ENCODE assay signal across 1 cellular context in genomic region chr2:147430408-147430807, GRCh38.
A peak's percentile ranks its signal among the peaks of the same experiment; 100 is the strongest.
TF ChIP-seq lines count a peak whose summit lies in the region.

No MANE protein-coding gene starts in this region.

TF ChIP-seq in HepG2, 621 proteins besides CTCF, POLR2A, EP300 and RAD21 (continued from another document):
- TF ChIP-seq, protein P1, sequence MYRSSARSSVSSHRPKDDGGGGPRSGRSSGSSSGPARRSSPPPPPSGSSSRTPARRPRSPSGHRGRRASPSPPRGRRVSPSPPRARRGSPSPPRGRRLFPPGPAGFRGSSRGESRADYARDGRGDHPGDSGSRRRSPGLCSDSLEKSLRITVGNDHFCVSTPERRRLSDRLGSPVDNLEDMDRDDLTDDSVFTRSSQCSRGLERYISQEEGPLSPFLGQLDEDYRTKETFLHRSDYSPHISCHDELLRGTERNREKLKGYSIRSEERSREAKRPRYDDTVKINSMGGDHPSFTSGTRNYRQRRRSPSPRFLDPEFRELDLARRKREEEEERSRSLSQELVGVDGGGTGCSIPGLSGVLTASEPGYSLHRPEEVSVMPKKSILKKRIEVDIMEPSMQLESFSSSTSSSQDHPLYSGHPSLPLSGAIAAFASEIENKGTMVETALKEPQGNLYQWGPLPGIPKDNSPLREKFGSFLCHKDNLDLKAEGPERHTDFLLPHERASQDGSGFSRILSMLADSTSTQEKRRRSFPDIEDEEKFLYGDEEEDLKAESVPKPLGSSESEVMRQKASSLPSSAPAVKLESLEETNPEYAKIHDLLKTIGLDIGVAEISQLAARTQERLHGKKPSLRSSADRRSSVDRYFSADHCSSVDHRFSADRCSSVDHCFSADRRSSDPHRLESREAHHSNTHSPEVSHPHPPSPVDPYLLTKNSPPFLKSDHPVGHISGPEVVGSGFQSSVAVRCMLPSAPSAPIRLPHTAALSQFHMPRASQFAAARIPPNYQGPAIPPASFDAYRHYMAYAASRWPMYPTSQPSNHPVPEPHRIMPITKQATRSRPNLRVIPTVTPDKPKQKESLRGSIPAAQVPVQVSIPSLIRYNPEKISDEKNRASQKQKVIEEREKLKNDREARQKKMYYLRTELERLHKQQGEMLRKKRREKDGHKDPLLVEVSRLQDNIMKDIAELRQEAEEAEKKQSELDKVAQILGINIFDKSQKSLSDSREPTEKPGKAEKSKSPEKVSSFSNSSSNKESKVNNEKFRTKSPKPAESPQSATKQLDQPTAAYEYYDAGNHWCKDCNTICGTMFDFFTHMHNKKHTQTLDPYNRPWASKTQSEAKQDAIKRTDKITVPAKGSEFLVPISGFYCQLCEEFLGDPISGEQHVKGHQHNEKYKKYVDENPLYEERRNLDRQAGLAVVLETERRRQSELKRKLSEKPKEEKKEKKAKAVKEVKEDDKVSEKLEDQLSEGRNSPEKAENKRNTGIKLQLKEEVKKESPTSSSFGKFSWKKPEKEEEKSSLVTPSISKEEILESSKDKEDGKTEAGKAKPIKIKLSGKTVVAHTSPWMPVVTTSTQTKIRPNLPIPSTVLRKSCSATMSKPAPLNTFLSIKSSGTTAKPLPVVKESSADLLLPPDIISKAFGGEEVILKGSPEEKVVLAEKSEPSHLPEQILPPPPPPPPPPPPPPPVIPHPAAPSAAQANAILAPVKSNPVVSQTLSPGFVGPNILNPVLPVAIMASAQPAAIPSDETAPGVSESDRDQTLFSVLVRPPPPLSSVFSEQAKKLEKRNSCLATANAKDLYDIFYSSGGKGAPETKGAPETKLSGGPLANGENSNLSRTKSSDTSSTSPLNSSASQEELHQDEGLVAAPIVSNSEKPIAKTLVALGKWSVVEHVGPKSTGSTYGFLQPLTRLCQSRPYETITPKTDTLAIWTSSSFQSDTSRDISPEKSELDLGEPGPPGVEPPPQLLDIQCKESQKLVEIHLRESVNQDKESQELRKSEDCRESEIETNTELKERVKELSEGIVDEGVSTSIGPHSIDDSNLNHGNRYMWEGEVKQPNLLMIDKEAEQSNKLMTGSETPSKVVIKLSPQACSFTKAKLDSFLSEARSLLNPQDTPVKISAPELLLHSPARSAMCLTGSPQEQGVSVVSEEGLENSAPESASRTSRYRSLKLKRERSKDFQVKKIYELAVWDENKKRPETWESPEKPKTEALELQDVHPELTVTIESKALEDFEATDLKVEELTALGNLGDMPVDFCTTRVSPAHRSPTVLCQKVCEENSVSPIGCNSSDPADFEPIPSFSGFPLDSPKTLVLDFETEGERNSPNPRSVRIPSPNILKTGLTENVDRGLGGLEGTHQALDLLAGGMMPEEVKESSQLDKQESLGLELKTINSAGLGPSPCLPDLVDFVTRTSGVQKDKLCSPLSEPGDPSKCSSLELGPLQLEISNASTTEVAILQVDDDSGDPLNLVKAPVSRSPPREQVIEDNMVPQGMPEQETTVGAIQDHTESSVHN (CRISPR knock-in tag; IDR thresholded peaks at IDR 0.05) = no peak
- 0 out of 2 replicates have a peak, but pooled peaks have one; percentile 25 for TF ChIP-seq ZNF614 (CRISPR knock-in tag; IDR thresholded peaks at IDR 0.05; ENCODE audit: borderline replicate concordance)
- no peak for TF ChIP-seq TAF15 (IDR thresholded peaks at IDR 0.05; ENCODE audit: low read depth, low read length, poor library complexity, severe bottlenecking)
- TF ChIP-seq ZFP1 (CRISPR knock-in tag; IDR thresholded peaks at IDR 0.05) = peak; percentile 55; the same call in 1 of the 2 replicates
- TF ChIP-seq, protein P2, sequence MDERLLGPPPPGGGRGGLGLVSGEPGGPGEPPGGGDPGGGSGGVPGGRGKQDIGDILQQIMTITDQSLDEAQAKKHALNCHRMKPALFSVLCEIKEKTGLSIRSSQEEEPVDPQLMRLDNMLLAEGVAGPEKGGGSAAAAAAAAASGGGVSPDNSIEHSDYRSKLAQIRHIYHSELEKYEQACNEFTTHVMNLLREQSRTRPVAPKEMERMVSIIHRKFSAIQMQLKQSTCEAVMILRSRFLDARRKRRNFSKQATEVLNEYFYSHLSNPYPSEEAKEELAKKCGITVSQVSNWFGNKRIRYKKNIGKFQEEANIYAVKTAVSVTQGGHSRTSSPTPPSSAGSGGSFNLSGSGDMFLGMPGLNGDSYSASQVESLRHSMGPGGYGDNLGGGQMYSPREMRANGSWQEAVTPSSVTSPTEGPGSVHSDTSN (CRISPR knock-in tag; IDR thresholded peaks at IDR 0.05) = no peak
- TF ChIP-seq ISL2 (CRISPR knock-in tag; IDR thresholded peaks at IDR 0.05) = peak; percentile 86; the same call in 1 of the 2 replicates
- TF ChIP-seq ZNF839 (CRISPR knock-in tag; IDR thresholded peaks at IDR 0.05; ENCODE audit: borderline replicate concordance) = no peak
- TF ChIP-seq RFX3 (CRISPR knock-in tag; IDR thresholded peaks at IDR 0.05) = no peak
- TF ChIP-seq ZNF414 (CRISPR knock-in tag; IDR thresholded peaks at IDR 0.05) = no peak
- 0 out of 2 replicates have a peak, but pooled peaks have one; percentile 33 for TF ChIP-seq SOX13 (IDR thresholded peaks at IDR 0.05)
- TF ChIP-seq SOX13 (CRISPR knock-in tag; conservative IDR thresholded peaks at IDR 0.05 in 1 of 2, IDR thresholded peaks at IDR 0.05 in 1 of 2) = peak in 1 of 2 experiments; percentile 64; a peak in 2 of 4 replicates
- TF ChIP-seq ZBTB3 (CRISPR knock-in tag; IDR thresholded peaks at IDR 0.05; ENCODE audit: borderline replicate concordance, low read depth) = no peak
- no peak for TF ChIP-seq ZFP36 (IDR thresholded peaks at IDR 0.05; ENCODE audit: borderline replicate concordance, low read depth, low read length, partially characterized antibody)
- no peak for TF ChIP-seq ETV6 (CRISPR knock-in tag; conservative IDR thresholded peaks at IDR 0.05)
- no peak for TF ChIP-seq MYC (CRISPR knock-in tag; IDR thresholded peaks at IDR 0.05; ENCODE audit: borderline replicate concordance)
- TF ChIP-seq SCMH1 (CRISPR knock-in tag; IDR thresholded peaks at IDR 0.05; ENCODE audit: borderline replicate concordance) = no peak
- TF ChIP-seq BCL6 (CRISPR knock-in tag; IDR thresholded peaks at IDR 0.05) = peak; percentile 65
- no peak for TF ChIP-seq STAT6 (CRISPR knock-in tag; IDR thresholded peaks at IDR 0.05; ENCODE audit: borderline replicate concordance)
- no peak for TF ChIP-seq ZNF451 (CRISPR knock-in tag; IDR thresholded peaks at IDR 0.05)
- TF ChIP-seq ATAD3A (CRISPR knock-in tag; IDR thresholded peaks at IDR 0.05) = no peak
- TF ChIP-seq ZUFSP (CRISPR knock-in tag; IDR thresholded peaks at IDR 0.05; ENCODE audit: borderline replicate concordance) = no peak
- TF ChIP-seq ZNF101 (CRISPR knock-in tag; IDR thresholded peaks at IDR 0.05; ENCODE audit: borderline replicate concordance, low read depth) = no peak
- TF ChIP-seq NCOA2 (CRISPR knock-in tag; IDR thresholded peaks at IDR 0.05) = peak; percentile 70; the same call in 1 of the 2 replicates
- TF ChIP-seq ZNF562 (CRISPR knock-in tag; IDR thresholded peaks at IDR 0.05; ENCODE audit: borderline replicate concordance) = no peak
- no peak for TF ChIP-seq KDM4B (CRISPR knock-in tag; IDR thresholded peaks at IDR 0.05)
- TF ChIP-seq SMARCE1 (IDR thresholded peaks at IDR 0.05; ENCODE audit: borderline replicate concordance) = no peak
- TF ChIP-seq ZC3H13 (CRISPR knock-in tag; IDR thresholded peaks at IDR 0.05) = no peak
- no peak for TF ChIP-seq ZFP36L2 (CRISPR knock-in tag; IDR thresholded peaks at IDR 0.05)
- no peak for TF ChIP-seq CERS6 (CRISPR knock-in tag; IDR thresholded peaks at IDR 0.05)
- no peak for TF ChIP-seq ZNF121 (CRISPR knock-in tag; IDR thresholded peaks at IDR 0.05)
- no peak for TF ChIP-seq ZNF615 (CRISPR knock-in tag; IDR thresholded peaks at IDR 0.05; ENCODE audit: borderline replicate concordance)
- no peak for TF ChIP-seq EHMT2 (IDR thresholded peaks at IDR 0.05; ENCODE audit: borderline replicate concordance, low read depth, low read length)
- no peak for TF ChIP-seq SUZ12 (IDR thresholded peaks at IDR 0.05; ENCODE audit: low read depth, low read length)
- TF ChIP-seq, protein P3, sequence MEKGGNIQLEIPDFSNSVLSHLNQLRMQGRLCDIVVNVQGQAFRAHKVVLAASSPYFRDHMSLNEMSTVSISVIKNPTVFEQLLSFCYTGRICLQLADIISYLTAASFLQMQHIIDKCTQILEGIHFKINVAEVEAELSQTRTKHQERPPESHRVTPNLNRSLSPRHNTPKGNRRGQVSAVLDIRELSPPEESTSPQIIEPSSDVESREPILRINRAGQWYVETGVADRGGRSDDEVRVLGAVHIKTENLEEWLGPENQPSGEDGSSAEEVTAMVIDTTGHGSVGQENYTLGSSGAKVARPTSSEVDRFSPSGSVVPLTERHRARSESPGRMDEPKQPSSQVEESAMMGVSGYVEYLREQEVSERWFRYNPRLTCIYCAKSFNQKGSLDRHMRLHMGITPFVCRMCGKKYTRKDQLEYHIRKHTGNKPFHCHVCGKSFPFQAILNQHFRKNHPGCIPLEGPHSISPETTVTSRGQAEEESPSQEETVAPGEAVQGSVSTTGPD (CRISPR knock-in tag; IDR thresholded peaks at IDR 0.05) = no peak
- TF ChIP-seq SMAD1 (CRISPR knock-in tag; IDR thresholded peaks at IDR 0.05; ENCODE audit: borderline replicate concordance, low read depth) = no peak
- TF ChIP-seq, protein P4, sequence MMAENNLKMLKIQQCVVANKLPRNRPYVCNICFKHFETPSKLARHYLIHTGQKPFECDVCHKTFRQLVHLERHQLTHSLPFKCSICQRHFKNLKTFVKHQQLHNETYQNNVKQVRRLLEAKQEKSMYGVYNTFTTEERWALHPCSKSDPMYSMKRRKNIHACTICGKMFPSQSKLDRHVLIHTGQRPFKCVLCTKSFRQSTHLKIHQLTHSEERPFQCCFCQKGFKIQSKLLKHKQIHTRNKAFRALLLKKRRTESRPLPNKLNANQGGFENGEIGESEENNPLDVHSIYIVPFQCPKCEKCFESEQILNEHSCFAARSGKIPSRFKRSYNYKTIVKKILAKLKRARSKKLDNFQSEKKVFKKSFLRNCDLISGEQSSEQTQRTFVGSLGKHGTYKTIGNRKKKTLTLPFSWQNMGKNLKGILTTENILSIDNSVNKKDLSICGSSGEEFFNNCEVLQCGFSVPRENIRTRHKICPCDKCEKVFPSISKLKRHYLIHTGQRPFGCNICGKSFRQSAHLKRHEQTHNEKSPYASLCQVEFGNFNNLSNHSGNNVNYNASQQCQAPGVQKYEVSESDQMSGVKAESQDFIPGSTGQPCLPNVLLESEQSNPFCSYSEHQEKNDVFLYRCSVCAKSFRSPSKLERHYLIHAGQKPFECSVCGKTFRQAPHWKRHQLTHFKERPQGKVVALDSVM (CRISPR knock-in tag; IDR thresholded peaks at IDR 0.05) = no peak
- no peak for TF ChIP-seq TP53 (CRISPR knock-in tag; conservative IDR thresholded peaks at IDR 0.05)
- TF ChIP-seq KAT2B (IDR thresholded peaks at IDR 0.05; ENCODE audit: borderline replicate concordance, low read depth, low read length) = peak; percentile 76
- TF ChIP-seq THAP8 (CRISPR knock-in tag; IDR thresholded peaks at IDR 0.05; ENCODE audit: borderline replicate concordance) = no peak
- no peak for TF ChIP-seq ZNF17 (CRISPR knock-in tag; IDR thresholded peaks at IDR 0.05)
